Comparison of ENCODE assay signal across 27 cellular contexts in genomic region chr11:35335226-35335625, GRCh38.
DNase-seq lines count a peak whose midpoint lies in the region; ATAC-seq, FAIRE-seq and TF ChIP-seq lines count a peak whose summit lies in the region.
"Had no signal": no experiment of that assay in that cellular context is flagged by ENCODE, and none has a peak within 500 bp of the region (broad histone marks: within the 10 kb centered on the region; RNA-seq: fewer than 3 reads in every experiment).

No MANE protein-coding gene starts in this region.

- H3K4me1 ChIP-seq in HepG2 (ENCODE audit: insufficient read depth, low read length) = peaks cover 18% of the 10 kb centered on the region
- H3K4me1 ChIP-seq in right lobe of liver = peaks cover 0 to 17% (median under 1%) of the 10 kb centered on the region in 4 donors
- peaks cover 0 to 24% of the 10 kb centered on the region in 2 donors for H3K4me1 ChIP-seq in left lung
- H3K4me1 ChIP-seq: ascending aorta, SJCRH30 had no signal

- H4K20me1 ChIP-seq in HepG2 (ENCODE audit: insufficient read depth, low read length) = peaks cover 2% of the 10 kb centered on the region; the same call in 1 of the 2 replicates

- H3K36me3 ChIP-seq in HepG2 (replicated peaks in 1 of 2; ENCODE audit: control insufficient read depth in 1 of 2, insufficient read depth in 2 of 2, low read length in 2 of 2) (no peaks in the 10 kb centered on the region), right lobe of liver (no peaks in the 10 kb centered on the region), left lung (no peaks in the 10 kb centered on the region)
- H3K36me3 ChIP-seq: ascending aorta, pancreas, SJCRH30 had no signal

- H3K4me3 Mint-ChIP-seq in activated naive CD8-positive, alpha-beta T cell treated with anti-CD3 and anti-CD28 coated beads for 36 hours = no peak overlapping the region
- H3K4me3 Mint-ChIP-seq: activated naive CD4-positive, alpha-beta T cell treated with anti-CD3 and anti-CD28 coated beads, Interleukin-2, amount 10 ng/mL, durations not matched to agents 7 days and 5 days; activated T-cell treated with anti-CD3 and anti-CD28 coated beads, Interleukin-2, amount 50 U/mL, for 72 hours; CD4-positive, CD25-positive, alpha-beta regulatory T cell; mesothelial cell of epicardium; nephron progenitor cell had no signal

- no peak overlapping the region for H3K27ac Mint-ChIP-seq in activated naive CD8-positive, alpha-beta T cell treated with anti-CD3 and anti-CD28 coated beads for 36 hours
- H3K27ac Mint-ChIP-seq: activated naive CD4-positive, alpha-beta T cell treated with anti-CD3 and anti-CD28 coated beads, Interleukin-2, amount 10 ng/mL, durations not matched to agents 7 days and 5 days; activated T-cell treated with anti-CD3 and anti-CD28 coated beads, Interleukin-2, amount 50 U/mL, for 72 hours; mesothelial cell of epicardium; nephron progenitor cell had no signal

- H3K9me3 Mint-ChIP-seq in activated naive CD8-positive, alpha-beta T cell treated with anti-CD3 and anti-CD28 coated beads for 36 hours = peaks cover 5% of the 10 kb centered on the region

- no TSS peak for BruUV-seq in HepG2 (replicated peaks; lab: Mats Ljungman, UMichigan)

- no peaks in the 10 kb centered on the region for H3K27me3 ChIP-seq in HepG2 (ENCODE audit: control insufficient read depth in 1 of 2, insufficient read depth in 2 of 2, low read length in 2 of 2)
- H3K27me3 ChIP-seq in right lobe of liver = no peaks in the 10 kb centered on the region
- no peaks in the 10 kb centered on the region for H3K27me3 ChIP-seq in left lung
- H3K27me3 ChIP-seq: ascending aorta, pancreas, SJCRH30 had no signal

- intact Hi-C loops in HepG2 (cut with micrococcal nuclease; ENCODE audit: unreplicated experiment) = no loop called here
- intact Hi-C loops in right lobe of liver (cut with DNase I) = no loop called here
- intact Hi-C loops in left ventricle myocardium superior (cut with micrococcal nuclease) = no loop called here
- intact Hi-C loops in left lung (cut with DNase I) = no loop called here

- H3K79me2 ChIP-seq in HepG2 (ENCODE audit: insufficient read depth, low read length) = peaks cover 8% of the 10 kb centered on the region

- H2AFZ ChIP-seq in HepG2 (ENCODE audit: low read length) = no peak overlapping the region

- TF ChIP-seq POLR2A in HepG2 (IDR thresholded peaks at IDR 0.05; ENCODE audit: insufficient read depth in 1 of 2, low read depth in 2 of 2, low read length in 2 of 2) (no peak), right lobe of liver (IDR thresholded peaks at IDR 0.05) (no peak)

- POLR2A ChIA-PET in HepG2 (lab: Yijun Ruan, JAX) = interaction anchor here (2.3 kb wide), 1 partner anchor 31 kb away, joined by 13 read pairs; no protein-coding TSS in a partner anchor

- no peak for TF ChIP-seq CTCF in HepG2 (CRISPR knock-in tag; IDR thresholded peaks at IDR 0.05)
- TF ChIP-seq CTCF in right lobe of liver (IDR thresholded peaks at IDR 0.05) = no peak
- no peak for TF ChIP-seq CTCF in left lung (IDR thresholded peaks at IDR 0.05)

- no peaks in the 10 kb centered on the region for H3K9me3 ChIP-seq in HepG2 (ENCODE audit: low read length)
- H3K9me3 ChIP-seq in right lobe of liver = no peaks in the 10 kb centered on the region
- no peaks in the 10 kb centered on the region for H3K9me3 ChIP-seq in left lung
- H3K9me3 ChIP-seq: ascending aorta, pancreas, SJCRH30 had no signal

- H3K4me2 ChIP-seq in HepG2 (ENCODE audit: low read depth, low read length) = no peak overlapping the region

- no peak for DNase-seq in HepG2 (ENCODE audit: low spot score)
- DNase-seq in right lobe of liver = no peak
- peak; percentile 21 for DNase-seq in amniotic epithelial cell (ENCODE audit: low read depth)
- no peak for DNase-seq in left ventricle myocardium superior
- no peak for DNase-seq in UCSD-AML1 (lab: John Stamatoyannopoulos, UW; ENCODE audit: unreplicated experiment)
- DNase-seq in activated naive CD8-positive, alpha-beta T cell treated with anti-CD3 and anti-CD28 coated beads for 36 hours = no peak
- no peak for DNase-seq in left lung
- DNase-seq in NCI-H1417 (lab: John Stamatoyannopoulos, UW) = no peak
- DNase-seq: activated naive CD4-positive, alpha-beta T cell treated with anti-CD3 and anti-CD28 coated beads, Interleukin-2, amount 10 ng/mL, durations not matched to agents 7 days and 5 days; activated T-cell treated with anti-CD3 and anti-CD28 coated beads, Interleukin-2, amount 50 U/mL, for 72 hours; CD4-positive, CD25-positive, alpha-beta regulatory T cell; cerebellar nuclear complex; DMS153; effector CD4-positive, alpha-beta T cell; KG1; NCI-H1092; NCI-H1930; NCI-H2227 treated with DMSO at 0.1 percent for 48 hours; NCI-H774; nephron progenitor cell; pancreas; SJCRH30; T-helper 1 cell had no signal

- H3K27me3 Mint-ChIP-seq in activated naive CD8-positive, alpha-beta T cell treated with anti-CD3 and anti-CD28 coated beads for 36 hours = no peaks in the 10 kb centered on the region

- H3K36me3 Mint-ChIP-seq in activated naive CD8-positive, alpha-beta T cell treated with anti-CD3 and anti-CD28 coated beads for 36 hours = peaks cover 1% of the 10 kb centered on the region
- H3K36me3 Mint-ChIP-seq: CD4-positive, CD25-positive, alpha-beta regulatory T cell; mesothelial cell of epicardium had no signal

- 100% methylated on average over 2 of the region's 2 CpGs for WGBS in HepG2 (ENCODE audit: low lambda C conversion rate)
- WGBS in right lobe of liver (ENCODE audit: insufficient coverage, low coverage, low lambda C conversion rate, missing lambda C conversion rate) = 89% methylated on average over 2 of the region's 2 CpGs

- ATAC-seq in HepG2 = no peak
- no peak for ATAC-seq in right lobe of liver
- ATAC-seq in left ventricle myocardium superior = peak; percentile 70
- no peak for ATAC-seq in left lung
- ATAC-seq: activated T-cell treated with anti-CD3 and anti-CD28 coated beads, Interleukin-2, amount 50 U/mL, for 72 hours; pancreas; sciatic nerve had no signal

- no peak for FAIRE-seq in HepG2 (lab: Jason Lieb, UNC)
- FAIRE-seq: pancreas, TTC549 had no signal

- no peak for TF ChIP-seq RAD21 in HepG2 (CRISPR knock-in tag; IDR thresholded peaks at IDR 0.05)

- H3K9ac ChIP-seq in HepG2 (ENCODE audit: insufficient read depth, low read depth, low read length) = no peak overlapping the region

- no peak for TF ChIP-seq EP300 in HepG2 (IDR thresholded peaks at IDR 0.05; ENCODE audit: low read depth in 2 of 2, low read length in 2 of 2)
- TF ChIP-seq EP300 in HepG2 (CRISPR knock-in tag; IDR thresholded peaks at IDR 0.05; ENCODE audit: borderline replicate concordance) = no peak

- CTCF ChIA-PET in HepG2 (lab: Yijun Ruan, JAX; ENCODE audit: low intra/inter-chr PET ratio, low total read pairs) = no interaction called here

- H3K4me3 ChIP-seq in HepG2 (replicated peaks in 1 of 3; ENCODE audit: insufficient read depth in 1 of 3, low read depth in 2 of 3, low read length in 3 of 3) (no peak overlapping the region), right lobe of liver (no peak overlapping the region), left lung (no peak overlapping the region)
- H3K4me3 ChIP-seq: ascending aorta, pancreas, SJCRH30 had no signal

- in situ Hi-C loops in HepG2 (cut with HindIII; ENCODE audit: extremely low pct_ligation_motif_present, low pct_unique_long_range_greater_than_20kb) = no loop called here

- peaks cover 36% of the 10 kb centered on the region for H3K4me1 Mint-ChIP-seq in activated naive CD8-positive, alpha-beta T cell treated with anti-CD3 and anti-CD28 coated beads for 36 hours
- H3K4me1 Mint-ChIP-seq: mesothelial cell of epicardium had no signal

- no peak overlapping the region for H3K27ac ChIP-seq in HepG2 (ENCODE audit: extremely low read length, insufficient read depth, low read length)
- no peak overlapping the region for H3K27ac ChIP-seq in right lobe of liver
- peak overlapping the region in 1 of 2 donors; percentile 67 for H3K27ac ChIP-seq in left lung
- H3K27ac ChIP-seq: ascending aorta, pancreas, SJCRH30 had no signal

TF ChIP-seq in HepG2, 621 proteins besides CTCF, POLR2A, EP300 and RAD21:
- TF ChIP-seq PREB (CRISPR knock-in tag; IDR thresholded peaks at IDR 0.05) (no peak), CEBPB (IDR thresholded peaks at IDR 0.05; ENCODE audit: borderline replicate concordance, low read depth, low read length) (0 out of 2 replicates have a peak, but pooled peaks have one; percentile 8), HNF4G (IDR thresholded peaks at IDR 0.05; ENCODE audit: borderline replicate concordance, low read depth, low read length) (no peak), HNF4G (CRISPR knock-in tag; IDR thresholded peaks at IDR 0.05; ENCODE audit: borderline replicate concordance, low read depth) (no peak)
